Comparison of ENCODE assay signal across 1 cellular context in the genomic region with DNA sequence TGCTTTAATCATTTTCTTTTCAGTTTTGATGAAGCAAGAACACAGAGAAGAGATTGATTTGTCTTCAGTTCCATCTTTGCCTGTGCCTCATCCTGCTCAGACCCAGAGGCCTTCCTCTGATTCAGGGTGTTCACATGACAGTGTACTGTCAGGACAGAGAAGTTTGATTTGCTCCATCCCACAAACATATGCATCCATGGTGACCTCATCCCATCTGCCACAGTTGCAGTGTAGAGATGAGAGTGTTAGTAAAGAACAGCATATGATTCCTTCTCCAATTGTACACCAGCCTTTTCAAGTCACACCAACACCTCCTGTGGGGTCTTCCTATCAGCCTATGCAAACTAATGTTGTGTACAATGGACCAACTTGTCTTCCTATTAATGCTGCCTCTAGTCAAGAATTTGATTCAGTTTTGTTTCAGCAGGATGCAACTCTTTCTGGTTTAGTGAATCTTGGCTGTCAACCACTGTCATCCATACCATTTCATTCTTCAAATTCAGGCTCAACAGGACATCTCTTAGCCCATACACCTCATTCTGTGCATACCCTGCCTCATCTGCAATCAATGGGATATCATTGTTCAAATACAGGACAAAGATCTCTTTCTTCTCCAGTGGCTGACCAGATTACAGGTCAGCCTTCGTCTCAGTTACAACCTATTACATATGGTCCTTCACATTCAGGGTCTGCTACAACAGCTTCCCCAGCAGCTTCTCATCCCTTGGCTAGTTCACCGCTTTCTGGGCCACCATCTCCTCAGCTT.
TF ChIP-seq lines count a peak whose summit lies in the region.

No MANE protein-coding gene starts in this region.

TF ChIP-seq in IMR-90, 13 proteins besides CTCF, POLR2A, EP300 and RAD21:
- no peak for TF ChIP-seq NFE2L2 (IDR thresholded peaks at IDR 0.05; ENCODE audit: low read depth, low read length)
TF ChIP-seq in IMR-90: peak in this region for 0.
